1 cellular context compared by ENCODE assay signal in the genomic region with DNA sequence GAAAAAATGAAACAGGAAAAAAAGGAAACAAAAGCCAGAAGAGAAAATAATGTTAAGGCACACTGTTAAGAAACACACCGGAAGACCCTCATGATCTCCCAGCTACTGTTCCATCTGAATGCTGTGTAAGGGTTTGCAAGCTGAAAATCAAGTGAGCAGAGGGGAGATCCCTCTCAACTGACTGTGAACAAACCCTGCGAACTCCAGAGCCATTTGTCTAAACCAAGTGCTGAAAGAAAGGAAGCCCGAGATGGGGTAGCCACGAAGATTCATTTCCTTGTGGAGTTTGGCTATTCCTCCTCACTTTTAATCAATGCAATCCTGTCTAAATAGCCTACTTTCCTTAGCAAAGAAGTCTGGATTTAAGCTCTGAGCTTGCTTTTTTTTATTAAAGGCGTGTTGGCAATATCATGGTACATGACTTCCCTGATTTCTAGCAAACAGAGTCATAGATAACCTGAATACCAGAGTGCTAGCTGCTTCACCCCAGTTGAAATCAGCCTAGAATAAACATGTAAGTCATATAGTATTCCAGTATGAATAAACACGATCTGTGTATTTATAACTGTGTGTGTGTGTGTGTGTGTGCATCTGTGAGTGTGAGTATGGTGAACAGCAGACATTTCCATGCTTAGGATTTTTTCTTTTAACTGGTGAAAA.
TF ChIP-seq lines count a peak whose summit lies in the region.

No MANE protein-coding gene starts in this region.

TF ChIP-seq in IMR-90, 13 proteins besides CTCF, POLR2A, EP300 and RAD21:
- no peak for TF ChIP-seq RFX5 (IDR thresholded peaks at IDR 0.05; ENCODE audit: low read depth, low read length)
- TF ChIP-seq RCOR1 (IDR thresholded peaks at IDR 0.05; ENCODE audit: insufficient replicate concordance, low read length), result no peak
- no peak for TF ChIP-seq BHLHE40 (IDR thresholded peaks at IDR 0.05; ENCODE audit: low read depth, low read length)
- TF ChIP-seq, protein P1, sequence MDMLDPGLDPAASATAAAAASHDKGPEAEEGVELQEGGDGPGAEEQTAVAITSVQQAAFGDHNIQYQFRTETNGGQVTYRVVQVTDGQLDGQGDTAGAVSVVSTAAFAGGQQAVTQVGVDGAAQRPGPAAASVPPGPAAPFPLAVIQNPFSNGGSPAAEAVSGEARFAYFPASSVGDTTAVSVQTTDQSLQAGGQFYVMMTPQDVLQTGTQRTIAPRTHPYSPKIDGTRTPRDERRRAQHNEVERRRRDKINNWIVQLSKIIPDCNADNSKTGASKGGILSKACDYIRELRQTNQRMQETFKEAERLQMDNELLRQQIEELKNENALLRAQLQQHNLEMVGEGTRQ (IDR thresholded peaks at IDR 0.05; ENCODE audit: low read depth, low read length), result no peak
- TF ChIP-seq NFE2L2 (IDR thresholded peaks at IDR 0.05; ENCODE audit: low read depth, low read length), result no peak
- TF ChIP-seq CHD1 (IDR thresholded peaks at IDR 0.05; ENCODE audit: low read depth, low read length), result no peak
